ENCODE assay signal across 1 cellular context in the genomic region with DNA sequence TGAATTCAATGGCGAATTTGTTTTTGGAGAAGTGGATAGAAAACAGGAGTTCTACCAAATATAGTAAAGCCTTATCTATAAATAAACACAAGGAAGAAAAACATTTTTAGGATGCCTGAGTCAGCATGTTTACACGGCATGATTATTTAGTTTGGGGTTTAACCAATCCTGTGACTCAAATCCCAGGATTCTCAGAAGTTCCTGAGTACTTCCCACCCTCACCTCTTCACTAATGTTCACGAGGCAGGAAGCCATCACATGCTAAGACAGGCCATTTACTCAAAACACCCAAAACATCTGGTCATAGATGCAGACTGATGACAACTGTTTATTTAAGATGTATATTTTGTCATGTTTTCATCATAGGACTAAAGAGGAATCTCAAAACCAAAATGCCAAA.
TF ChIP-seq lines count a peak whose summit lies in the region.

No MANE protein-coding gene starts in this region.

TF ChIP-seq in GM23338, 12 proteins besides CTCF, POLR2A, EP300 and RAD21 (continued from another document):
- TF ChIP-seq, protein P1, sequence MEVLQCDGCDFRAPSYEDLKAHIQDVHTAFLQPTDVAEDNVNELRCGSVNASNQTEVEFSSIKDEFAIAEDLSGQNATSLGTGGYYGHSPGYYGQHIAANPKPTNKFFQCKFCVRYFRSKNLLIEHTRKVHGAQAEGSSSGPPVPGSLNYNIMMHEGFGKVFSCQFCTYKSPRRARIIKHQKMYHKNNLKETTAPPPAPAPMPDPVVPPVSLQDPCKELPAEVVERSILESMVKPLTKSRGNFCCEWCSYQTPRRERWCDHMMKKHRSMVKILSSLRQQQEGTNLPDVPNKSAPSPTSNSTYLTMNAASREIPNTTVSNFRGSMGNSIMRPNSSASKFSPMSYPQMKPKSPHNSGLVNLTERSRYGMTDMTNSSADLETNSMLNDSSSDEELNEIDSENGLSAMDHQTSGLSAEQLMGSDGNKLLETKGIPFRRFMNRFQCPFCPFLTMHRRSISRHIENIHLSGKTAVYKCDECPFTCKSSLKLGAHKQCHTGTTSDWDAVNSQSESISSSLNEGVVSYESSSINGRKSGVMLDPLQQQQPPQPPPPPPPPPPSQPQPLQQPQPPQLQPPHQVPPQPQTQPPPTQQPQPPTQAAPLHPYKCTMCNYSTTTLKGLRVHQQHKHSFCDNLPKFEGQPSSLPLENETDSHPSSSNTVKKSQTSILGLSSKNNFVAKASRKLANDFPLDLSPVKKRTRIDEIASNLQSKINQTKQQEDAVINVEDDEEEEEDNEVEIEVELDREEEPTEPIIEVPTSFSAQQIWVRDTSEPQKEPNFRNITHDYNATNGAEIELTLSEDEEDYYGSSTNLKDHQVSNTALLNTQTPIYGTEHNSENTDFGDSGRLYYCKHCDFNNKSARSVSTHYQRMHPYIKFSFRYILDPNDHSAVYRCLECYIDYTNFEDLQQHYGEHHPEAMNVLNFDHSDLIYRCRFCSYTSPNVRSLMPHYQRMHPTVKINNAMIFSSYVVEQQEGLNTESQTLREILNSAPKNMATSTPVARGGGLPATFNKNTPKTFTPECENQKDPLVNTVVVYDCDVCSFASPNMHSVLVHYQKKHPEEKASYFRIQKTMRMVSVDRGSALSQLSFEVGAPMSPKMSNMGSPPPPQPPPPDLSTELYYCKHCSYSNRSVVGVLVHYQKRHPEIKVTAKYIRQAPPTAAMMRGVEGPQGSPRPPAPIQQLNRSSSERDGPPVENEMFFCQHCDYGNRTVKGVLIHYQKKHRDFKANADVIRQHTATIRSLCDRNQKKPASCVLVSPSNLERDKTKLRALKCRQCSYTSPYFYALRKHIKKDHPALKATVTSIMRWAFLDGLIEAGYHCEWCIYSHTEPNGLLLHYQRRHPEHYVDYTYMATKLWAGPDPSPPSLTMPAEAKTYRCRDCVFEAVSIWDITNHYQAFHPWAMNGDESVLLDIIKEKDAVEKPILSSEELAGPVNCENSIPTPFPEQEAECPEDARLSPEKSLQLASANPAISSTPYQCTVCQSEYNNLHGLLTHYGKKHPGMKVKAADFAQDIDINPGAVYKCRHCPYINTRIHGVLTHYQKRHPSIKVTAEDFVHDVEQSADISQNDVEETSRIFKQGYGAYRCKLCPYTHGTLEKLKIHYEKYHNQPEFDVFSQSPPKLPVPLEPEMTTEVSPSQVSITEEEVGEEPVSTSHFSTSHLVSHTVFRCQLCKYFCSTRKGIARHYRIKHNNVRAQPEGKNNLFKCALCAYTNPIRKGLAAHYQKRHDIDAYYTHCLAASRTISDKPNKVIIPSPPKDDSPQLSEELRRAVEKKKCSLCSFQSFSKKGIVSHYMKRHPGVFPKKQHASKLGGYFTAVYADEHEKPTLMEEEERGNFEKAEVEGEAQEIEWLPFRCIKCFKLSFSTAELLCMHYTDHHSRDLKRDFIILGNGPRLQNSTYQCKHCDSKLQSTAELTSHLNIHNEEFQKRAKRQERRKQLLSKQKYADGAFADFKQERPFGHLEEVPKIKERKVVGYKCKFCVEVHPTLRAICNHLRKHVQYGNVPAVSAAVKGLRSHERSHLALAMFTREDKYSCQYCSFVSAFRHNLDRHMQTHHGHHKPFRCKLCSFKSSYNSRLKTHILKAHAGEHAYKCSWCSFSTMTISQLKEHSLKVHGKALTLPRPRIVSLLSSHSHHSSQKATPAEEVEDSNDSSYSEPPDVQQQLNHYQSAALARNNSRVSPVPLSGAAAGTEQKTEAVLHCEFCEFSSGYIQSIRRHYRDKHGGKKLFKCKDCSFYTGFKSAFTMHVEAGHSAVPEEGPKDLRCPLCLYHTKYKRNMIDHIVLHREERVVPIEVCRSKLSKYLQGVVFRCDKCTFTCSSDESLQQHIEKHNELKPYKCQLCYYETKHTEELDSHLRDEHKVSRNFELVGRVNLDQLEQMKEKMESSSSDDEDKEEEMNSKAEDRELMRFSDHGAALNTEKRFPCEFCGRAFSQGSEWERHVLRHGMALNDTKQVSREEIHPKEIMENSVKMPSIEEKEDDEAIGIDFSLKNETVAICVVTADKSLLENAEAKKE (CRISPR knock-in tag; IDR thresholded peaks at IDR 0.05) = no peak
- TF ChIP-seq ZNF331 (CRISPR knock-in tag; IDR thresholded peaks at IDR 0.05; ENCODE audit: low read depth) (no peak), CREB1 (CRISPR knock-in tag; IDR thresholded peaks at IDR 0.05; ENCODE audit: low read depth) (no peak), EZH2phosphoT487 (IDR thresholded peaks at IDR 0.05; ENCODE audit: unreplicated experiment) (no peak), EZH2 (IDR thresholded peaks at IDR 0.05; ENCODE audit: low read depth, unreplicated experiment) (no peak), ZNF114 (CRISPR knock-in tag; IDR thresholded peaks at IDR 0.05) (no peak), NANOG (IDR thresholded peaks at IDR 0.05; ENCODE audit: borderline replicate concordance) (no peak), JUNB (IDR thresholded peaks at IDR 0.05; ENCODE audit: unreplicated experiment) (no peak)
- TF ChIP-seq, protein P2, sequence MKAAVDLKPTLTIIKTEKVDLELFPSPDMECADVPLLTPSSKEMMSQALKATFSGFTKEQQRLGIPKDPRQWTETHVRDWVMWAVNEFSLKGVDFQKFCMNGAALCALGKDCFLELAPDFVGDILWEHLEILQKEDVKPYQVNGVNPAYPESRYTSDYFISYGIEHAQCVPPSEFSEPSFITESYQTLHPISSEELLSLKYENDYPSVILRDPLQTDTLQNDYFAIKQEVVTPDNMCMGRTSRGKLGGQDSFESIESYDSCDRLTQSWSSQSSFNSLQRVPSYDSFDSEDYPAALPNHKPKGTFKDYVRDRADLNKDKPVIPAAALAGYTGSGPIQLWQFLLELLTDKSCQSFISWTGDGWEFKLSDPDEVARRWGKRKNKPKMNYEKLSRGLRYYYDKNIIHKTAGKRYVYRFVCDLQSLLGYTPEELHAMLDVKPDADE (IDR thresholded peaks at IDR 0.05) = no peak
